In the genomic region with DNA sequence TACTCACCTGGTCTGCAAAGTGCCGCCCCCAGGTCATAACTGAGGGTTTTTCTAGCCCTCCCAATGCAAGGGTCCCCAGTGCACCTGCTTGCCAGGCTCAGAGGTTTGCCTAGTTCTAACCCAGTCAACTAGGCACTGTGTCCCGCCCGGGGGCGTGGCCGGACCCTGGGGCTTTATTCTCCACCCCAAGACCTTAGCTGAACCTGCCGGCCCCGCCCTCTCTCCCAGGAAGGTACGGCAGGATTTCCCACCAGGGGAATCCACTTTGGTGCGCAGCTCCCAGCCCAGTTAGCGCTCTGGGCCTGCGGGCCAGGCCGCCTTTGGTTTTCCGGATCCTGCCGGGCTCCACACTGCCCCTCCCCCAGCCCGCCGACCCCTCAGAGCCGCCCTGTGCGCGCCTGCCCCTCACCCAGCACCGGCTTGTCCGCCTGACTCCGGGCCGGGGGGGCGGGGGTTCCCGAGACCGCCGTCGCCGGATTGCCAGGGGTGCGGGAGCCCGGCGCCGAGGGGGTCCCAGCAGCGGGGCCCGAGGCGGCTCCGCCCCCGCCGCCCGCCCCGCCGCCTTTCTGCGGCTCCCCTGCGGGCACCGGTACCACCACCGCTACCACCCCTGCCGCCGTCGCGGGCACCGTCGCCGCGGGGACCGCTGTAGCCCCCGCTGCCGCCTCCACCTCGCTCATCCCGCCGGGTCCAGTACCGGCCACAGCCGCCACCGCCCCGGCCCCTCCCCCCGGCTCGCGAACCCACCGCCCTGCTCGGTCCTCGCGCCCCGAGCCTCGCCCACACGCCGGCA, we compare ENCODE assay signal across 9 cellular contexts. TPM values are rescaled to one million over a fixed set of nuclear protein-coding genes. Genes with fewer than 3 reads are reported as not detected.
A peak's percentile ranks its signal among the peaks of the same experiment; 100 is the strongest.
DNase-seq lines count a peak whose midpoint lies in the region; ATAC-seq and TF ChIP-seq lines count a peak whose summit lies in the region.
"Had no signal": no experiment of that assay in that cellular context is flagged by ENCODE, and none has a peak within 500 bp of the region (broad histone marks: within the 10 kb centered on the region; RNA-seq: fewer than 3 reads in every experiment).

No MANE protein-coding gene starts in this region.

- H3K9me3 Mint-ChIP-seq in CD8-positive, alpha-beta memory T cell = peaks cover 0 to 2% (median 0%) of the 10 kb centered on the region in 5 donors
- no peaks in the 10 kb centered on the region for H3K9me3 Mint-ChIP-seq in effector memory CD8-positive, alpha-beta T cell
- no peaks in the 10 kb centered on the region for H3K9me3 Mint-ChIP-seq in nephron

- POLR2A ChIA-PET in CD8-positive, alpha-beta memory T cell (lab: Charles Lee) = interaction anchor here (0.9 kb wide), 1 partner anchor 11 kb away, joined by 4 read pairs; no protein-coding TSS in a partner anchor

- H3K27me3 Mint-ChIP-seq in CD8-positive, alpha-beta memory T cell = peaks cover 25 to 26% of the 10 kb centered on the region in 2 donors
- peaks cover 17 to 23% of the 10 kb centered on the region in 2 donors for H3K27me3 Mint-ChIP-seq in effector memory CD8-positive, alpha-beta T cell
- peaks cover 70% of the 10 kb centered on the region for H3K27me3 Mint-ChIP-seq in nephron (ENCODE audit: low read depth)

- H3K4me3 ChIP-seq in CD8-positive, alpha-beta memory T cell (ENCODE audit: low read length) = peak overlapping the region; percentile 15

- peak overlapping the region in 1 of 8 donors; percentile 35 for H3K27ac Mint-ChIP-seq in CD8-positive, alpha-beta memory T cell
- peak overlapping the region in 1 of 2 donors; percentile 5 for H3K27ac Mint-ChIP-seq in effector memory CD8-positive, alpha-beta T cell
- peak overlapping the region in 2 of 3 experiments; percentile 60 to 67 for H3K27ac Mint-ChIP-seq in nephron

- H3K36me3 Mint-ChIP-seq in CD8-positive, alpha-beta memory T cell = no peaks in the 10 kb centered on the region
- peaks cover 10% of the 10 kb centered on the region for H3K36me3 Mint-ChIP-seq in effector memory CD8-positive, alpha-beta T cell (ENCODE audit: insufficient read depth)
- H3K36me3 Mint-ChIP-seq in nephron (ENCODE audit: low read depth) = no peaks in the 10 kb centered on the region

- peaks cover 24% of the 10 kb centered on the region for H3K4me1 ChIP-seq in CD8-positive, alpha-beta memory T cell (ENCODE audit: insufficient read depth, low read length)

- CTCF ChIA-PET in CD8-positive, alpha-beta memory T cell (lab: Charles Lee) = interaction anchor here (2.5 kb wide), 1 partner anchor 12 kb away, joined by 10 read pairs; the partner anchor contains the start of gene SLC2A4

- DNase-seq in CD8-positive, alpha-beta memory T cell = peak in 2 of 5 donors; percentile 13 to 36
- DNase-seq in NCI-H1105 (lab: John Stamatoyannopoulos, UW) (peak; percentile 63), ACHN (no peak), NCI-H226 (no peak), SKM-1 treated with dmso at 0.1 percent for 144 hours (lab: John Stamatoyannopoulos, UW; ENCODE audit: unreplicated experiment) (no peak), Kasumi-1 (lab: John Stamatoyannopoulos, UW) (no peak)
- DNase-seq in effector memory CD8-positive, alpha-beta T cell = no peak

- ATAC-seq in effector memory CD8-positive, alpha-beta T cell (replicated peaks) = peak; percentile 32

- no peaks in the 10 kb centered on the region for H3K9me3 ChIP-seq in CD8-positive, alpha-beta memory T cell (ENCODE audit: low read length)

- peaks cover 7% of the 10 kb centered on the region for H3K27me3 ChIP-seq in CD8-positive, alpha-beta memory T cell (ENCODE audit: insufficient read depth, low read length, poor library complexity, severe bottlenecking)

- H3K4me3 Mint-ChIP-seq in CD8-positive, alpha-beta memory T cell = peak overlapping the region in 6 of 7 donors; percentile 35 to 72 (median 50)
- H3K4me3 Mint-ChIP-seq in effector memory CD8-positive, alpha-beta T cell = peak overlapping the region; percentile 59 to 92
- peak overlapping the region; percentile 65 to 75 (median 72) for H3K4me3 Mint-ChIP-seq in nephron

- peaks cover 14 to 27% (median 22%) of the 10 kb centered on the region in 3 donors for H3K4me1 Mint-ChIP-seq in CD8-positive, alpha-beta memory T cell
- H3K4me1 Mint-ChIP-seq in effector memory CD8-positive, alpha-beta T cell (ENCODE audit: low read depth in 2 of 2) = peaks cover 15 to 19% of the 10 kb centered on the region in 2 donors
- H3K4me1 Mint-ChIP-seq in nephron = peaks cover 17% of the 10 kb centered on the region

- TF ChIP-seq CTCF in nephron (IDR thresholded peaks at IDR 0.05; ENCODE audit: unreplicated experiment in 3 of 3) = no peak

- no peaks in the 10 kb centered on the region for H3K36me3 ChIP-seq in CD8-positive, alpha-beta memory T cell (ENCODE audit: insufficient read depth, low read length)

- in situ Hi-C loops in ACHN (cut with HindIII; ENCODE audit: low pct_ligation_motif_present, low pct_unique_long_range_greater_than_20kb, low sequenced_read_pairs) = no loop called here

- no peak overlapping the region for H3K27ac ChIP-seq in CD8-positive, alpha-beta memory T cell (ENCODE audit: low read depth, low read length)

RNA-seq across cellular contexts. Expression of gene YBX2, which starts 0.4 kb away (rescaled TPM):
- under 1 TPM; 0.07 to 0.26 TPM for total RNA-seq in CD8-positive, alpha-beta memory T cell
- polyA plus RNA-seq in CD8-positive, alpha-beta memory T cell = not detected

RNA-seq across cellular contexts. Expression of gene SLC2A4, which starts 12.5 kb away (rescaled TPM):
- total RNA-seq in CD8-positive, alpha-beta memory T cell = under 1 TPM; 0.18 to 0.24 TPM
- polyA plus RNA-seq in CD8-positive, alpha-beta memory T cell = not detected

RNA-seq across cellular contexts. Expression of gene EIF5A, which starts 13.4 kb away (rescaled TPM):
- total RNA-seq in CD8-positive, alpha-beta memory T cell = 1,000 to 10,000 TPM; 1,533 to 1,595 TPM
- 230 TPM for polyA plus RNA-seq in CD8-positive, alpha-beta memory T cell

RNA-seq across cellular contexts. Expression of gene GPS2, which starts 21.1 kb away (rescaled TPM):
- total RNA-seq in CD8-positive, alpha-beta memory T cell = 10 to 100 TPM; 81.1 to 85.2 TPM
- 116 TPM for polyA plus RNA-seq in CD8-positive, alpha-beta memory T cell

RNA-seq across cellular contexts. Expression of gene CLDN7, which starts 31.7 kb away (rescaled TPM):
- 1 to 10 TPM in 1 of 2 experiments, under 1 TPM in 1; 0.63 to 1.1 TPM for total RNA-seq in CD8-positive, alpha-beta memory T cell
- polyA plus RNA-seq in CD8-positive, alpha-beta memory T cell = 2.1 TPM
- total RNA-seq: skeletal muscle tissue had no signal
